In genomic region chr15:64741708-64742107, GRCh38 we compare ENCODE assay signal across 9 cellular contexts. TPM values are rescaled to one million over a fixed set of nuclear protein-coding genes. Genes with fewer than 3 reads are reported as not detected.
"Had no signal": no experiment of that assay in that cellular context is flagged by ENCODE, and none has a peak within 500 bp of the region (broad histone marks: within the 10 kb centered on the region; RNA-seq: fewer than 3 reads in every experiment).

No MANE protein-coding gene starts in this region.

RNA-seq across cellular contexts. Expression of gene RBPMS2, which starts 33.7 kb away (rescaled TPM):
- total RNA-seq: activated CD4-positive, alpha-beta T cell treated with anti-CD3 and anti-CD28 coated beads for 36 hours; activated CD4-positive, alpha-beta T cell treated with anti-CD3 and anti-CD28 coated beads, Interleukin-2, amount 10 ng/mL, durations not matched to agents 24 days and 14 days; activated CD8-positive, alpha-beta memory T cell treated with anti-CD3 and anti-CD28 coated beads for 36 hours; activated CD8-positive, alpha-beta memory T cell treated with anti-CD3 and anti-CD28 coated beads, Interleukin-2, amount 10 ng/mL, durations not matched to agents 7 days and 5 days; activated CD8-positive, alpha-beta T cell treated with anti-CD3 and anti-CD28 coated beads, Interleukin-2, amount 10 ng/mL, durations not matched to agents 7 days and 5 days; activated naive CD4-positive, alpha-beta T cell treated with anti-CD3 and anti-CD28 coated beads for 36 hours; activated naive CD8-positive, alpha-beta T cell treated with anti-CD3 and anti-CD28 coated beads for 36 hours; dermis blood vessel endothelial cell; foreskin keratinocyte had no signal
- polyA plus RNA-seq: foreskin keratinocyte had no signal
